Comparison of ENCODE assay signal across 1 cellular context in genomic region chr6:156013155-156013554, GRCh38.
TF ChIP-seq lines count a peak whose summit lies in the region.

No MANE protein-coding gene starts in this region.

TF ChIP-seq in HepG2, 621 proteins besides CTCF, POLR2A, EP300 and RAD21 (continued from another document):
- no peak for TF ChIP-seq ZNF280B (CRISPR knock-in tag; IDR thresholded peaks at IDR 0.05; ENCODE audit: borderline replicate concordance)
- TF ChIP-seq ZBTB38 (CRISPR knock-in tag; IDR thresholded peaks at IDR 0.05) = no peak
- no peak for TF ChIP-seq ZNF7 (CRISPR knock-in tag; IDR thresholded peaks at IDR 0.05)
- TF ChIP-seq NFRKB (IDR thresholded peaks at IDR 0.05) = no peak
- TF ChIP-seq LBX2 (CRISPR knock-in tag; IDR thresholded peaks at IDR 0.05; ENCODE audit: borderline replicate concordance) = no peak
- TF ChIP-seq ELF1 (CRISPR knock-in tag; IDR thresholded peaks at IDR 0.05) = no peak
- TF ChIP-seq KMT2A (CRISPR knock-in tag; IDR thresholded peaks at IDR 0.05) = no peak
- TF ChIP-seq ZNF784 (CRISPR knock-in tag; IDR thresholded peaks at IDR 0.05; ENCODE audit: borderline replicate concordance) = no peak
